Comparison of ENCODE assay signal across 30 cellular contexts in the genomic region with DNA sequence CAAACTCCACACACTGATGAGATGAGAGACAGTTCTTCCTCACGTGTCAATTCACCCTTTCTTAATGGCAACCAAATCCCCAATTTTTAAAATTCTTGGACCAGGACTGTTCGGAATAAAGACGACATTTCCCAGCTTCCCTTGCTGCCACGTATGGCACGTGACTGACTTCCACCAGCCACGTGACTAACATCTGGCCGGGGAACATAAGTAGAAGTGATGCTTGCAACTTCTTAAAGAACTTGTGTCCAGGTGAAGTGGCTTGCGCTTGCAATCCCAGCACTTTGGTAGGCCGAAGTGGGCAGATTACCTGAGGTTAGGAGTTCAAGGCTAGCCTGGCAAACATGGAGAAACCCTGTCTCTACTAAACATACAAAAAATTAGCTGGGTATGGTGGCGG.
"Had no signal": no experiment of that assay in that cellular context is flagged by ENCODE, and none has a peak within 500 bp of the region (broad histone marks: within the 10 kb centered on the region; RNA-seq: fewer than 3 reads in every experiment).

No MANE protein-coding gene starts in this region.

- H3K27me3 ChIP-seq: brain microvascular endothelial cell, dorsolateral prefrontal cortex, esophagus squamous epithelium, gastroesophageal sphincter had no signal

- H3K4me3 ChIP-seq: coronary artery, dorsolateral prefrontal cortex, esophagus squamous epithelium, gastroesophageal sphincter had no signal

- ATAC-seq: activated CD4-positive, CD25-positive, alpha-beta regulatory T cell treated with anti-CD3 and anti-CD28 coated beads, Interleukin-2, amount 50 U/mL, for 24 hours; activated CD8-positive, alpha-beta T cell treated with anti-CD3 and anti-CD28 coated beads for 36 hours; activated T-cell treated with anti-CD3 and anti-CD28 coated beads, Interleukin-2, amount 50 U/mL, for 4 hours; activated T-helper 17 cell treated with anti-CD3 and anti-CD28 coated beads, Interleukin-2, amount 50 U/mL, for 72 hours; effector memory CD8-positive, alpha-beta T cell; gastroesophageal sphincter; T-helper 17 cell had no signal

- FAIRE-seq: astrocyte, bronchial epithelial cell had no signal

- H3K4me1 ChIP-seq: esophagus squamous epithelium, gastroesophageal sphincter had no signal

- DNase-seq: activated B cell treated with CpG ODN at 0.5 μM for 24 hours; activated CD4-positive, alpha-beta T cell treated with anti-CD3 and anti-CD28 coated beads for 48 hours; activated CD4-positive, alpha-beta T cell treated with anti-CD3 and anti-CD28 coated beads, Interleukin-2, amount 50 U/mL, for 1 hour; activated CD4-positive, alpha-beta T cell treated with anti-CD3 and anti-CD28 coated beads, Interleukin-2, amount 50 U/mL, for 48 hours; activated CD8-positive, alpha-beta memory T cell treated with anti-CD3 and anti-CD28 coated beads for 24 hours; activated CD8-positive, alpha-beta T cell treated with anti-CD3 and anti-CD28 coated beads for 36 hours; activated effector memory CD4-positive, alpha-beta T cell treated with Interleukin-2 at 50 U/mL for 16 hours; activated gamma-delta T cell treated with Interleukin-2 at 50 U/mL for 16 hours; activated naive CD4-positive, alpha-beta T cell treated with anti-CD3 and anti-CD28 coated beads, Interleukin-2, amount 50 U/mL, for 16 hours; activated naive CD4-positive, alpha-beta T cell treated with Interleukin-2 at 50 U/mL for 16 hours; activated T-cell treated with anti-CD3 and anti-CD28 coated beads, Interleukin-2, amount 50 U/mL, for 4 hours; amniotic stem cell; anterior cingulate cortex; brain microvascular endothelial cell; dorsolateral prefrontal cortex; effector CD4-positive, alpha-beta T cell; effector memory CD8-positive, alpha-beta T cell; erythroblast; esophagus squamous epithelium; foreskin melanocyte; T-helper 1 cell; T-helper 17 cell; T1000; WERI-Rb-1 had no signal

- H3K27ac ChIP-seq: brain microvascular endothelial cell, coronary artery, dorsolateral prefrontal cortex, esophagus squamous epithelium, gastroesophageal sphincter, WERI-Rb-1 had no signal

- H3K36me3 ChIP-seq: brain microvascular endothelial cell, esophagus squamous epithelium, gastroesophageal sphincter, WERI-Rb-1 had no signal

- H3K9me3 ChIP-seq: esophagus squamous epithelium, gastroesophageal sphincter had no signal
